Comparison of ENCODE assay signal across 1 cellular context in genomic region chr18:9743200-9744016, GRCh38.
TF ChIP-seq lines count a peak whose summit lies in the region.

No MANE protein-coding gene starts in this region.

TF ChIP-seq in HepG2, 621 proteins besides CTCF, POLR2A, EP300 and RAD21 (continued from another document):
- TF ChIP-seq SNAPC4 (CRISPR knock-in tag; IDR thresholded peaks at IDR 0.05) (no peak), ZNF275 (CRISPR knock-in tag; IDR thresholded peaks at IDR 0.05; ENCODE audit: borderline replicate concordance) (no peak), TMF1 (CRISPR knock-in tag; IDR thresholded peaks at IDR 0.05; ENCODE audit: low read depth) (no peak), ZNF326 (CRISPR knock-in tag; IDR thresholded peaks at IDR 0.05; ENCODE audit: borderline replicate concordance) (no peak), ZNF761 (CRISPR knock-in tag; conservative IDR thresholded peaks at IDR 0.05) (no peak), TAF15 (IDR thresholded peaks at IDR 0.05; ENCODE audit: low read depth, low read length, poor library complexity, severe bottlenecking) (no peak), IKZF1 (IDR thresholded peaks at IDR 0.05) (no peak), DR1 (CRISPR knock-in tag; IDR thresholded peaks at IDR 0.05) (no peak)
